ENCODE assay signal across 8 cellular contexts in genomic region chr1:225848044-225848955, GRCh38. TPM values are rescaled to one million over a fixed set of nuclear protein-coding genes. Genes with fewer than 3 reads are reported as not detected.
A peak's percentile ranks its signal among the peaks of the same experiment; 100 is the strongest.
DNase-seq lines count a peak whose midpoint lies in the region; ATAC-seq, FAIRE-seq and TF ChIP-seq lines count a peak whose summit lies in the region.

No MANE protein-coding gene starts in this region.

- intact Hi-C loops in Calu3 (cut with micrococcal nuclease; ENCODE audit: unreplicated experiment) (loop anchor here (5.0 kb wide), 1 partner anchor 64 kb away; no protein-coding TSS in a partner anchor), left colon (cut with DNase I, micrococcal nuclease) (loop anchor here in 1 of 2 donors (10.0 kb wide), 1 partner anchor 73 kb away; the partner anchor contains the start of gene SRP9)
- intact Hi-C loops in activated T-helper 2 cell treated with anti-CD3 and anti-CD28 coated beads, Interferon-gamma antibody, Interleukin-2, Interleukin-4, amounts not matched to agents 10 μg/mL and 5 μg/mL and 100 μg/mL, durations not matched to agents 14 hours and 24 hours and 36 hours (cut with micrococcal nuclease) = no loop called here

- CTCF ChIA-PET in Calu3 (lab: Charles Lee) = interaction anchor here (1.0 kb wide), 1 partner anchor 16 kb away, joined by 4 read pairs; no protein-coding TSS in a partner anchor

- peak; percentile 68 for ATAC-seq in GM19035 (IDR thresholded peaks at IDR 0.05; ENCODE audit: unreplicated experiment)
- ATAC-seq in HG03097 (IDR thresholded peaks at IDR 0.05; ENCODE audit: low FRiP score, unreplicated experiment) = peak; percentile 50
- peak; percentile 15 for ATAC-seq in left colon

- H3K9me3 Mint-ChIP-seq in Calu3 (ENCODE audit: low read depth, unreplicated experiment) = no peaks in the 10 kb centered on the region
- no peaks in the 10 kb centered on the region for H3K9me3 Mint-ChIP-seq in T-helper 2 cell treated with Interferon-gamma antibody and Interleukin-4, amounts not matched to agents 5 μg/mL and 100 μg/mL, for 36 hours
- H3K9me3 Mint-ChIP-seq in activated T-helper 2 cell treated with anti-CD3 and anti-CD28 coated beads, Interferon-gamma antibody, Interleukin-2, Interleukin-4, amounts not matched to agents 10 μg/mL and 5 μg/mL and 100 μg/mL, durations not matched to agents 14 hours and 24 hours and 36 hours = no peaks in the 10 kb centered on the region

- no peak for TF ChIP-seq CTCF in Calu3 (IDR thresholded peaks at IDR 0.05; ENCODE audit: unreplicated experiment)

- peak overlapping the region; percentile 20 for H3K27ac Mint-ChIP-seq in Calu3 (ENCODE audit: unreplicated experiment)
- peak overlapping the region; percentile 47 for H3K27ac Mint-ChIP-seq in T-helper 2 cell treated with Interferon-gamma antibody and Interleukin-4, amounts not matched to agents 5 μg/mL and 100 μg/mL, for 36 hours
- no peak overlapping the region for H3K27ac Mint-ChIP-seq in activated T-helper 2 cell treated with anti-CD3 and anti-CD28 coated beads, Interferon-gamma antibody, Interleukin-2, Interleukin-4, amounts not matched to agents 10 μg/mL and 5 μg/mL and 100 μg/mL, durations not matched to agents 14 hours and 24 hours and 36 hours

- BruUV-seq in Calu3 (replicated peaks; lab: Mats Ljungman, UMichigan) = no TSS peak

- DNase-seq in Calu3 (no peak), left colon (peak in 1 of 2 donors; percentile 28), urothelium cell line (ENCODE audit: low spot score) (no peak)
- DNase-seq in T-helper 2 cell treated with Interferon-gamma antibody and Interleukin-4, amounts not matched to agents 5 μg/mL and 100 μg/mL, for 36 hours (ENCODE audit: low spot score) = no peak
- no peak for DNase-seq in activated T-helper 2 cell treated with anti-CD3 and anti-CD28 coated beads, Interferon-gamma antibody, Interleukin-2, Interleukin-4, amounts not matched to agents 10 μg/mL and 5 μg/mL and 100 μg/mL, durations not matched to agents 14 hours and 24 hours and 36 hours (ENCODE audit: low spot score)
- DNase-seq in activated CD4-positive, alpha-beta T cell treated with anti-CD3 and anti-CD28 coated beads, Interleukin-2, amount 50 U/mL, for 4 hours = no peak

- peaks cover 97% of the 10 kb centered on the region for H3K36me3 Mint-ChIP-seq in Calu3 (ENCODE audit: insufficient read depth, unreplicated experiment)
- H3K36me3 Mint-ChIP-seq in T-helper 2 cell treated with Interferon-gamma antibody and Interleukin-4, amounts not matched to agents 5 μg/mL and 100 μg/mL, for 36 hours (ENCODE audit: low read depth) = peaks cover 44% of the 10 kb centered on the region
- H3K36me3 Mint-ChIP-seq in activated T-helper 2 cell treated with anti-CD3 and anti-CD28 coated beads, Interferon-gamma antibody, Interleukin-2, Interleukin-4, amounts not matched to agents 10 μg/mL and 5 μg/mL and 100 μg/mL, durations not matched to agents 14 hours and 24 hours and 36 hours (ENCODE audit: low read depth) = peaks cover 33% of the 10 kb centered on the region

- FAIRE-seq in urothelium cell line (lab: Jason Lieb, UNC) = no peak

- H3K4me1 Mint-ChIP-seq in Calu3 (ENCODE audit: low read depth, unreplicated experiment) = no peaks in the 10 kb centered on the region
- peaks cover 14% of the 10 kb centered on the region for H3K4me1 Mint-ChIP-seq in T-helper 2 cell treated with Interferon-gamma antibody and Interleukin-4, amounts not matched to agents 5 μg/mL and 100 μg/mL, for 36 hours (ENCODE audit: low read depth)
- H3K4me1 Mint-ChIP-seq in activated T-helper 2 cell treated with anti-CD3 and anti-CD28 coated beads, Interferon-gamma antibody, Interleukin-2, Interleukin-4, amounts not matched to agents 10 μg/mL and 5 μg/mL and 100 μg/mL, durations not matched to agents 14 hours and 24 hours and 36 hours (ENCODE audit: low read depth) = peaks cover 15% of the 10 kb centered on the region

- no peaks in the 10 kb centered on the region for H3K27me3 Mint-ChIP-seq in Calu3 (ENCODE audit: unreplicated experiment)
- H3K27me3 Mint-ChIP-seq in T-helper 2 cell treated with Interferon-gamma antibody and Interleukin-4, amounts not matched to agents 5 μg/mL and 100 μg/mL, for 36 hours (ENCODE audit: low read depth) = no peaks in the 10 kb centered on the region
- no peaks in the 10 kb centered on the region for H3K27me3 Mint-ChIP-seq in activated T-helper 2 cell treated with anti-CD3 and anti-CD28 coated beads, Interferon-gamma antibody, Interleukin-2, Interleukin-4, amounts not matched to agents 10 μg/mL and 5 μg/mL and 100 μg/mL, durations not matched to agents 14 hours and 24 hours and 36 hours (ENCODE audit: low read depth)

- H3K4me3 Mint-ChIP-seq in Calu3 (ENCODE audit: low read depth, unreplicated experiment) = no peak overlapping the region
- no peak overlapping the region for H3K4me3 Mint-ChIP-seq in T-helper 2 cell treated with Interferon-gamma antibody and Interleukin-4, amounts not matched to agents 5 μg/mL and 100 μg/mL, for 36 hours
- no peak overlapping the region for H3K4me3 Mint-ChIP-seq in activated T-helper 2 cell treated with anti-CD3 and anti-CD28 coated beads, Interferon-gamma antibody, Interleukin-2, Interleukin-4, amounts not matched to agents 10 μg/mL and 5 μg/mL and 100 μg/mL, durations not matched to agents 14 hours and 24 hours and 36 hours (ENCODE audit: low read depth)

RNA-seq across cellular contexts. Expression of gene TMEM63A, which starts 33.9 kb away (rescaled TPM):
- total RNA-seq in Calu3 (2022) = 253 and 303 TPM in 2 replicates
- 100 to 1,000 TPM; 108 to 196 TPM for total RNA-seq in left colon
- total RNA-seq in activated T-helper 2 cell treated with anti-CD3 and anti-CD28 coated beads, Interferon-gamma antibody, Interleukin-2, Interleukin-4, amounts not matched to agents 10 μg/mL and 5 μg/mL and 100 μg/mL, durations not matched to agents 14 hours and 24 hours and 36 hours = 32.5 and 33.5 TPM in 2 replicates

RNA-seq across cellular contexts. Expression of gene EPHX1, which starts 38.4 kb away (rescaled TPM):
- total RNA-seq in Calu3 (2022) (32.5 and 46.6 TPM in 2 replicates), left colon (10 to 100 TPM; 59.3 to 67.3 TPM)
- total RNA-seq in activated T-helper 2 cell treated with anti-CD3 and anti-CD28 coated beads, Interferon-gamma antibody, Interleukin-2, Interleukin-4, amounts not matched to agents 10 μg/mL and 5 μg/mL and 100 μg/mL, durations not matched to agents 14 hours and 24 hours and 36 hours = 2.2 and 2.9 TPM in 2 replicates

RNA-seq across cellular contexts. Expression of gene LEFTY1, which starts 40.6 kb away (rescaled TPM):
- 0.59 TPM in 1 of 2 replicates, not detected in the other for total RNA-seq in Calu3 (2022)
- total RNA-seq in left colon = 100 to 1,000 TPM; 106 to 385 TPM
- total RNA-seq in activated T-helper 2 cell treated with anti-CD3 and anti-CD28 coated beads, Interferon-gamma antibody, Interleukin-2, Interleukin-4, amounts not matched to agents 10 μg/mL and 5 μg/mL and 100 μg/mL, durations not matched to agents 14 hours and 24 hours and 36 hours = not detected in 2 replicates

Comparison
In these comparisons a context has a peak if more than half of its experiments do, and no peak if none do; other contexts are left out.
1. ATAC-seq: peak in every context shown above with its lines; median percentile 68 in GM19035; 50 in HG03097; 15 in left colon.
2. RNA of gene LEFTY1, which starts 40.6 kb away (total RNA-seq): 106 to 385 TPM in left colon; 0.59 TPM in Calu3 and not detected in activated T-helper 2 cell treated with anti-CD3 and anti-CD28 coated beads, Interferon-gamma antibody, Interleukin-2, Interleukin-4, amounts not matched to agents 10 μg/mL and 5 μg/mL and 100 μg/mL, durations not matched to agents 14 hours and 24 hours and 36 hours; every median in the first group is over 10 times any median in the second.